In genomic region chr1:230321341-230321740, GRCh38 we compare ENCODE assay signal across 16 cellular contexts.
DNase-seq lines count a peak whose midpoint lies in the region; ATAC-seq and TF ChIP-seq lines count a peak whose summit lies in the region.
"Had no signal": no experiment of that assay in that cellular context is flagged by ENCODE, and none has a peak within 500 bp of the region (broad histone marks: within the 10 kb centered on the region; RNA-seq: fewer than 3 reads in every experiment).

No MANE protein-coding gene starts in this region.

- no peak overlapping the region for H3K27ac Mint-ChIP-seq in mesothelial cell of epicardium
- H3K27ac Mint-ChIP-seq: CD14-positive monocyte; CD8-positive, alpha-beta T cell; GM23338 had no signal

- no peaks in the 10 kb centered on the region for H3K9me3 ChIP-seq in subcutaneous abdominal adipose tissue (ENCODE audit: control insufficient read depth in 5 of 5, low read length in 5 of 5)

- intact Hi-C loops in cardiac septum (cut with DNase I) (no loop called here), left cardiac atrium (cut with DNase I) (no loop called here), sciatic nerve (cut with DNase I) (no loop called here)

- H3K4me1 Mint-ChIP-seq in mesothelial cell of epicardium = peaks cover 5% of the 10 kb centered on the region
- H3K4me1 Mint-ChIP-seq: CD14-positive monocyte, GM23338 had no signal

- H3K4me3 ChIP-seq in subcutaneous abdominal adipose tissue (ENCODE audit: low read depth in 1 of 5, low read length in 5 of 5) = no peak overlapping the region
- H3K4me3 ChIP-seq: GM23338 had no signal

- H3K4me1 ChIP-seq in subcutaneous abdominal adipose tissue (ENCODE audit: control insufficient read depth in 5 of 5, insufficient read depth in 5 of 5, low read length in 5 of 5) = peaks cover 0 to 19% (median 9%) of the 10 kb centered on the region in 5 donors

- H3K9ac ChIP-seq in subcutaneous abdominal adipose tissue (ENCODE audit: low read length in 5 of 5) = no peak overlapping the region

- no peak overlapping the region for H3K4me3 Mint-ChIP-seq in mesothelial cell of epicardium
- H3K4me3 Mint-ChIP-seq: CD14-positive monocyte; CD8-positive, alpha-beta T cell; GM23338 had no signal

- TF ChIP-seq CTCF in mesothelial cell of epicardium (IDR thresholded peaks at IDR 0.05; ENCODE audit: unreplicated experiment) = no peak

- H3K27ac ChIP-seq in subcutaneous abdominal adipose tissue (ENCODE audit: low read depth, low read length) = peak overlapping the region; percentile 30
- H3K27ac ChIP-seq: 22Rv1 had no signal

- no peaks in the 10 kb centered on the region for H3K36me3 Mint-ChIP-seq in mesothelial cell of epicardium
- H3K36me3 Mint-ChIP-seq: CD14-positive monocyte; CD8-positive, alpha-beta T cell had no signal

- no peak for ATAC-seq in left cardiac atrium
- no peak for ATAC-seq in sciatic nerve
- no peak for ATAC-seq in HG03469 (IDR thresholded peaks at IDR 0.05; ENCODE audit: unreplicated experiment)
- no peak for ATAC-seq in GM21529 (IDR thresholded peaks at IDR 0.05; ENCODE audit: unreplicated experiment)
- ATAC-seq: CD8-positive, alpha-beta T cell; GM23338 had no signal

- H3K36me3 ChIP-seq in subcutaneous abdominal adipose tissue (ENCODE audit: control insufficient read depth in 5 of 5, insufficient read depth in 5 of 5, low read length in 5 of 5) = no peaks in the 10 kb centered on the region

- H3K27me3 Mint-ChIP-seq in mesothelial cell of epicardium (ENCODE audit: low read depth) = peaks cover 24% of the 10 kb centered on the region

- no peaks in the 10 kb centered on the region for H3K9me3 Mint-ChIP-seq in mesothelial cell of epicardium
- H3K9me3 Mint-ChIP-seq: CD14-positive monocyte; CD8-positive, alpha-beta T cell; GM23338 had no signal

- DNase-seq in cardiac septum (ENCODE audit: low spot score) = peak; percentile 64
- DNase-seq in left cardiac atrium = no peak
- DNase-seq in mesenteric fat pad (ENCODE audit: low spot score) = peak; percentile 68
- peak; percentile 26 for DNase-seq in sciatic nerve (ENCODE audit: low spot score)
- DNase-seq in mesothelial cell of epicardium (ENCODE audit: low spot score in 2 of 2, unreplicated experiment in 2 of 2) = no peak
- DNase-seq: CD8-positive, alpha-beta T cell; COR-L47; DMS153; DMS79 treated with DMSO at 0.1 percent for 48 hours; EL had no signal

- peaks cover 0 to 10% (median 5%) of the 10 kb centered on the region in 5 donors for H3K27me3 ChIP-seq in subcutaneous abdominal adipose tissue (ENCODE audit: control insufficient read depth in 5 of 5, insufficient read depth in 4 of 5, low read length in 5 of 5)

Comparison
In these comparisons a context has a peak if more than half of its experiments do, and no peak if none do; other contexts are left out.
1. DNase-seq: peak in cardiac septum (single experiment), mesenteric fat pad (single experiment) and sciatic nerve (single experiment); none in left cardiac atrium (single experiment) and mesothelial cell of epicardium (0 of 2).